1 cellular context compared by ENCODE assay signal in genomic region chr1:19251305-19252196, GRCh38.
A peak's percentile ranks its signal among the peaks of the same experiment; 100 is the strongest.
TF ChIP-seq lines count a peak whose summit lies in the region.

Gene EMC1, minus strand, starts transcription at chr1:19251524. Its CDS starts 15 bp downstream, at chr1:19251509.
Gene MRTO4, plus strand, starts transcription at chr1:19251805. Its CDS starts 31 bp downstream, at chr1:19251836.

TF ChIP-seq in K562, 482 proteins besides CTCF, POLR2A, EP300 and RAD21 (continued from another document):
- peak; percentile 4; the same call in 1 of the 2 replicates for TF ChIP-seq ZNF41 (CRISPR knock-in tag; conservative IDR thresholded peaks at IDR 0.05)
- TF ChIP-seq HDGF (IDR thresholded peaks at IDR 0.05), result no peak
- peak; percentile 34; the same call in 1 of the 2 replicates for TF ChIP-seq MAFK (IDR thresholded peaks at IDR 0.05; ENCODE audit: low read length)
- TF ChIP-seq NCOA6 (IDR thresholded peaks at IDR 0.05), result no peak
- peak; percentile 90 for TF ChIP-seq RBM22 (IDR thresholded peaks at IDR 0.05; ENCODE audit: low read depth, low read length, poor library complexity, severe bottlenecking)
- peak; percentile 91 to 94 for TF ChIP-seq E2F6 (IDR thresholded peaks at IDR 0.05; ENCODE audit: borderline replicate concordance in 1 of 2, extremely low read depth in 1 of 2, insufficient read depth in 1 of 2, insufficient read length in 1 of 2, low read depth in 1 of 2, low read length in 1 of 2, poor library complexity in 1 of 2, severe bottlenecking in 1 of 2)
- no peak for TF ChIP-seq NFATC3 (IDR thresholded peaks at IDR 0.05)
- no peak for TF ChIP-seq HSF4 (CRISPR knock-in tag; IDR thresholded peaks at IDR 0.05; ENCODE audit: borderline replicate concordance)
- peak; percentile 83; the same call in 1 of the 2 replicates for TF ChIP-seq TFAP4 (CRISPR knock-in tag; IDR thresholded peaks at IDR 0.05; ENCODE audit: borderline replicate concordance)
- TF ChIP-seq ZNF324 (CRISPR knock-in tag; IDR thresholded peaks at IDR 0.05), result 0 out of 2 replicates have a peak, but pooled peaks have one; percentile 53
- TF ChIP-seq NONO (IDR thresholded peaks at IDR 0.05; ENCODE audit: low read depth in 2 of 2, low read length in 1 of 2), result peak in 1 of 2 experiments; percentile 78; a peak in 2 of 4 replicates
- TF ChIP-seq ARID2 (IDR thresholded peaks at IDR 0.05), result no peak
- no peak; the same call in 1 of the 2 replicates for TF ChIP-seq CHCHD3 (CRISPR knock-in tag; IDR thresholded peaks at IDR 0.05)
- peak; percentile 98 for TF ChIP-seq SAP30 (IDR thresholded peaks at IDR 0.05; ENCODE audit: borderline replicate concordance, insufficient read depth, low read depth, low read length, poor library complexity, severe bottlenecking)
- TF ChIP-seq IRF2 (CRISPR knock-in tag; IDR thresholded peaks at IDR 0.05), result no peak
- peak; percentile 81; the same call in 1 of the 2 replicates for TF ChIP-seq ZNF583 (CRISPR knock-in tag; IDR thresholded peaks at IDR 0.05)
- no peak for TF ChIP-seq PHB2 (IDR thresholded peaks at IDR 0.05; ENCODE audit: low read depth)
- no peak for TF ChIP-seq ZNF780A (CRISPR knock-in tag; IDR thresholded peaks at IDR 0.05)
- no peak for TF ChIP-seq GTF3C2 (IDR thresholded peaks at IDR 0.05; ENCODE audit: borderline replicate concordance, extremely low read depth, insufficient read length)
- no peak for TF ChIP-seq ZNF584 (CRISPR knock-in tag; IDR thresholded peaks at IDR 0.05; ENCODE audit: low read depth)
- TF ChIP-seq ZNF263 (CRISPR knock-in tag; IDR thresholded peaks at IDR 0.05; ENCODE audit: borderline replicate concordance), result peak; percentile 70
- peak; percentile 38; the same call in 1 of the 2 replicates for TF ChIP-seq ETV1 (tag; conservative IDR thresholded peaks at IDR 0.05; ENCODE audit: low read depth)
- TF ChIP-seq ZNF165 (CRISPR knock-in tag; IDR thresholded peaks at IDR 0.05; ENCODE audit: borderline replicate concordance), result 0 out of 2 replicates have a peak, but pooled peaks have one; percentile 17
- TF ChIP-seq ZNF224 (CRISPR knock-in tag; IDR thresholded peaks at IDR 0.05), result no peak
- peak; percentile 51; the same call in 1 of the 2 replicates for TF ChIP-seq ZBTB43 (CRISPR knock-in tag; IDR thresholded peaks at IDR 0.05)
- no peak for TF ChIP-seq BDP1 (IDR thresholded peaks at IDR 0.05; ENCODE audit: insufficient read depth, insufficient read length)
- TF ChIP-seq ZNF124 (CRISPR knock-in tag; IDR thresholded peaks at IDR 0.05), result 0 out of 2 replicates have a peak, but pooled peaks have one; percentile 29
- no peak for TF ChIP-seq ILK (tag; IDR thresholded peaks at IDR 0.05; ENCODE audit: borderline replicate concordance, low read depth)
- TF ChIP-seq, protein P1, sequence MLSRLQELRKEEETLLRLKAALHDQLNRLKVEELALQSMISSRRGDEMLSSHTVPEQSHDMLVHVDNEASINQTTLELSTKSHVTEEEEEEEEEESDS (CRISPR knock-in tag; IDR thresholded peaks at IDR 0.05), result no peak
- no peak for TF ChIP-seq KDM2B (CRISPR knock-in tag; IDR thresholded peaks at IDR 0.05)
- no peak for TF ChIP-seq BRD4 (IDR thresholded peaks at IDR 0.05)
- TF ChIP-seq DMBX1 (CRISPR knock-in tag; IDR thresholded peaks at IDR 0.05; ENCODE audit: borderline replicate concordance), result peak; percentile 68
- no peak for TF ChIP-seq FOXA3 (CRISPR knock-in tag; conservative IDR thresholded peaks at IDR 0.05 in 1 of 2, IDR thresholded peaks at IDR 0.05 in 1 of 2)
- peak; percentile 87 for TF ChIP-seq TAF7 (tag; IDR thresholded peaks at IDR 0.05)
- no peak for TF ChIP-seq BMI1 (IDR thresholded peaks at IDR 0.05; ENCODE audit: low read length)
- peak; percentile 96 for TF ChIP-seq SETDB1 (IDR thresholded peaks at IDR 0.05; ENCODE audit: low read length)
- TF ChIP-seq HNRNPUL1 (IDR thresholded peaks at IDR 0.05; ENCODE audit: low read length), result no peak
- TF ChIP-seq E2F3 (CRISPR knock-in tag; IDR thresholded peaks at IDR 0.05), result peak; percentile 91
- TF ChIP-seq ATF3 (IDR thresholded peaks at IDR 0.05), result no peak
- no peak for TF ChIP-seq ATF3 (CRISPR knock-in tag; conservative IDR thresholded peaks at IDR 0.05)
- no peak for TF ChIP-seq NELFE (IDR thresholded peaks at IDR 0.05; ENCODE audit: insufficient read depth, insufficient read length)
- TF ChIP-seq, protein P2, sequence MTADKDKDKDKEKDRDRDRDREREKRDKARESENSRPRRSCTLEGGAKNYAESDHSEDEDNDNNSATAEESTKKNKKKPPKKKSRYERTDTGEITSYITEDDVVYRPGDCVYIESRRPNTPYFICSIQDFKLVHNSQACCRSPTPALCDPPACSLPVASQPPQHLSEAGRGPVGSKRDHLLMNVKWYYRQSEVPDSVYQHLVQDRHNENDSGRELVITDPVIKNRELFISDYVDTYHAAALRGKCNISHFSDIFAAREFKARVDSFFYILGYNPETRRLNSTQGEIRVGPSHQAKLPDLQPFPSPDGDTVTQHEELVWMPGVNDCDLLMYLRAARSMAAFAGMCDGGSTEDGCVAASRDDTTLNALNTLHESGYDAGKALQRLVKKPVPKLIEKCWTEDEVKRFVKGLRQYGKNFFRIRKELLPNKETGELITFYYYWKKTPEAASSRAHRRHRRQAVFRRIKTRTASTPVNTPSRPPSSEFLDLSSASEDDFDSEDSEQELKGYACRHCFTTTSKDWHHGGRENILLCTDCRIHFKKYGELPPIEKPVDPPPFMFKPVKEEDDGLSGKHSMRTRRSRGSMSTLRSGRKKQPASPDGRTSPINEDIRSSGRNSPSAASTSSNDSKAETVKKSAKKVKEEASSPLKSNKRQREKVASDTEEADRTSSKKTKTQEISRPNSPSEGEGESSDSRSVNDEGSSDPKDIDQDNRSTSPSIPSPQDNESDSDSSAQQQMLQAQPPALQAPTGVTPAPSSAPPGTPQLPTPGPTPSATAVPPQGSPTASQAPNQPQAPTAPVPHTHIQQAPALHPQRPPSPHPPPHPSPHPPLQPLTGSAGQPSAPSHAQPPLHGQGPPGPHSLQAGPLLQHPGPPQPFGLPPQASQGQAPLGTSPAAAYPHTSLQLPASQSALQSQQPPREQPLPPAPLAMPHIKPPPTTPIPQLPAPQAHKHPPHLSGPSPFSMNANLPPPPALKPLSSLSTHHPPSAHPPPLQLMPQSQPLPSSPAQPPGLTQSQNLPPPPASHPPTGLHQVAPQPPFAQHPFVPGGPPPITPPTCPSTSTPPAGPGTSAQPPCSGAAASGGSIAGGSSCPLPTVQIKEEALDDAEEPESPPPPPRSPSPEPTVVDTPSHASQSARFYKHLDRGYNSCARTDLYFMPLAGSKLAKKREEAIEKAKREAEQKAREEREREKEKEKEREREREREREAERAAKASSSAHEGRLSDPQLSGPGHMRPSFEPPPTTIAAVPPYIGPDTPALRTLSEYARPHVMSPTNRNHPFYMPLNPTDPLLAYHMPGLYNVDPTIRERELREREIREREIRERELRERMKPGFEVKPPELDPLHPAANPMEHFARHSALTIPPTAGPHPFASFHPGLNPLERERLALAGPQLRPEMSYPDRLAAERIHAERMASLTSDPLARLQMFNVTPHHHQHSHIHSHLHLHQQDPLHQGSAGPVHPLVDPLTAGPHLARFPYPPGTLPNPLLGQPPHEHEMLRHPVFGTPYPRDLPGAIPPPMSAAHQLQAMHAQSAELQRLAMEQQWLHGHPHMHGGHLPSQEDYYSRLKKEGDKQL (CRISPR knock-in tag; IDR thresholded peaks at IDR 0.05; ENCODE audit: borderline replicate concordance), result no peak
- TF ChIP-seq, protein P3, sequence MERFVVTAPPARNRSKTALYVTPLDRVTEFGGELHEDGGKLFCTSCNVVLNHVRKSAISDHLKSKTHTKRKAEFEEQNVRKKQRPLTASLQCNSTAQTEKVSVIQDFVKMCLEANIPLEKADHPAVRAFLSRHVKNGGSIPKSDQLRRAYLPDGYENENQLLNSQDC (CRISPR knock-in tag; IDR thresholded peaks at IDR 0.05), result 0 out of 2 replicates have a peak, but pooled peaks have one; percentile 47
- TF ChIP-seq CEBPB (tag; IDR thresholded peaks at IDR 0.05), result no peak
- no peak for TF ChIP-seq TSC22D4 (tag; IDR thresholded peaks at IDR 0.05)
- TF ChIP-seq, protein P4, sequence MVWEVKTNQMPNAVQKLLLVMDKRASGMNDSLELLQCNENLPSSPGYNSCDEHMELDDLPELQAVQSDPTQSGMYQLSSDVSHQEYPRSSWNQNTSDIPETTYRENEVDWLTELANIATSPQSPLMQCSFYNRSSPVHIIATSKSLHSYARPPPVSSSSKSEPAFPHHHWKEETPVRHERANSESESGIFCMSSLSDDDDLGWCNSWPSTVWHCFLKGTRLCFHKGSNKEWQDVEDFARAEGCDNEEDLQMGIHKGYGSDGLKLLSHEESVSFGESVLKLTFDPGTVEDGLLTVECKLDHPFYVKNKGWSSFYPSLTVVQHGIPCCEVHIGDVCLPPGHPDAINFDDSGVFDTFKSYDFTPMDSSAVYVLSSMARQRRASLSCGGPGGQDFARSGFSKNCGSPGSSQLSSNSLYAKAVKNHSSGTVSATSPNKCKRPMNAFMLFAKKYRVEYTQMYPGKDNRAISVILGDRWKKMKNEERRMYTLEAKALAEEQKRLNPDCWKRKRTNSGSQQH (CRISPR knock-in tag; IDR thresholded peaks at IDR 0.05), result no peak
- no peak for TF ChIP-seq ZNF57 (CRISPR knock-in tag; IDR thresholded peaks at IDR 0.05)
- TF ChIP-seq CBFA2T3 (IDR thresholded peaks at IDR 0.05), result no peak
- TF ChIP-seq POLR2G (IDR thresholded peaks at IDR 0.05; ENCODE audit: low read depth, low read length), result peak; percentile 97
- TF ChIP-seq, protein P5, sequence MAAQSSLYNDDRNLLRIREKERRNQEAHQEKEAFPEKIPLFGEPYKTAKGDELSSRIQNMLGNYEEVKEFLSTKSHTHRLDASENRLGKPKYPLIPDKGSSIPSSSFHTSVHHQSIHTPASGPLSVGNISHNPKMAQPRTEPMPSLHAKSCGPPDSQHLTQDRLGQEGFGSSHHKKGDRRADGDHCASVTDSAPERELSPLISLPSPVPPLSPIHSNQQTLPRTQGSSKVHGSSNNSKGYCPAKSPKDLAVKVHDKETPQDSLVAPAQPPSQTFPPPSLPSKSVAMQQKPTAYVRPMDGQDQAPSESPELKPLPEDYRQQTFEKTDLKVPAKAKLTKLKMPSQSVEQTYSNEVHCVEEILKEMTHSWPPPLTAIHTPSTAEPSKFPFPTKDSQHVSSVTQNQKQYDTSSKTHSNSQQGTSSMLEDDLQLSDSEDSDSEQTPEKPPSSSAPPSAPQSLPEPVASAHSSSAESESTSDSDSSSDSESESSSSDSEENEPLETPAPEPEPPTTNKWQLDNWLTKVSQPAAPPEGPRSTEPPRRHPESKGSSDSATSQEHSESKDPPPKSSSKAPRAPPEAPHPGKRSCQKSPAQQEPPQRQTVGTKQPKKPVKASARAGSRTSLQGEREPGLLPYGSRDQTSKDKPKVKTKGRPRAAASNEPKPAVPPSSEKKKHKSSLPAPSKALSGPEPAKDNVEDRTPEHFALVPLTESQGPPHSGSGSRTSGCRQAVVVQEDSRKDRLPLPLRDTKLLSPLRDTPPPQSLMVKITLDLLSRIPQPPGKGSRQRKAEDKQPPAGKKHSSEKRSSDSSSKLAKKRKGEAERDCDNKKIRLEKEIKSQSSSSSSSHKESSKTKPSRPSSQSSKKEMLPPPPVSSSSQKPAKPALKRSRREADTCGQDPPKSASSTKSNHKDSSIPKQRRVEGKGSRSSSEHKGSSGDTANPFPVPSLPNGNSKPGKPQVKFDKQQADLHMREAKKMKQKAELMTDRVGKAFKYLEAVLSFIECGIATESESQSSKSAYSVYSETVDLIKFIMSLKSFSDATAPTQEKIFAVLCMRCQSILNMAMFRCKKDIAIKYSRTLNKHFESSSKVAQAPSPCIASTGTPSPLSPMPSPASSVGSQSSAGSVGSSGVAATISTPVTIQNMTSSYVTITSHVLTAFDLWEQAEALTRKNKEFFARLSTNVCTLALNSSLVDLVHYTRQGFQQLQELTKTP (IDR thresholded peaks at IDR 0.05; ENCODE audit: low read depth in 1 of 2, partially characterized antibody in 2 of 2), result peak; percentile 37 to 94
